9 cellular contexts compared by ENCODE assay signal in the genomic region with DNA sequence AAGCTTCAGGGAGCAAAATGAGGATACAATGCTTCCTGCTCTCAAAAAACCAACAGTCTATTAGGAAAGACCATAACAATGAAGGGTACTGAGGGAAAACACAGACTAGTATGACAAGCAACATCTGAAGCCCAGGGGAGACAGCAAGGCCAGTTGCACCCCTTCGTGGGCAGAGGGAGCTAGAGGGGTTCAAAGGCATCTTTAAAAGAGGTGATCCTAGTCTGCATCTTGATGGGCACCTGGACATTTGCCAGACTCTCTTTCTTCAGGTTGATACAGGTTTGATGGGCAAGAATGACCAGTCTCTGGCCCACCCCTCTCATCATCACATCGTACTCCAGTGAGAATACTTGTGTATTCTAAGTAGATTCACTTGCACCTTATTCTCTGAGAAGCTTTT.
DNase-seq lines count a peak whose midpoint lies in the region; ATAC-seq, FAIRE-seq and TF ChIP-seq lines count a peak whose summit lies in the region.
"Had no signal": no experiment of that assay in that cellular context is flagged by ENCODE, and none has a peak within 500 bp of the region (broad histone marks: within the 10 kb centered on the region; RNA-seq: fewer than 3 reads in every experiment).

No MANE protein-coding gene starts in this region.

- no peaks in the 10 kb centered on the region for H3K27me3 Mint-ChIP-seq in CD4-positive, alpha-beta T cell

- no peaks in the 10 kb centered on the region for H3K4me1 ChIP-seq in Peyer's patch

- H3K36me3 Mint-ChIP-seq in CD4-positive, alpha-beta T cell (ENCODE audit: low read depth), result no peaks in the 10 kb centered on the region

- POLR2A ChIA-PET in CD4-positive, alpha-beta T cell (lab: Charles Lee), result interaction anchor here (1.4 to 2.1 kb wide), 2 partner anchors 177 to 413 kb away, joined by 4 to 7 read pairs; partner anchors contain the start of gene SLC25A24

- peaks cover 57% of the 10 kb centered on the region for H3K4me1 Mint-ChIP-seq in CD4-positive, alpha-beta T cell (ENCODE audit: low read depth)

- H3K4me3 Mint-ChIP-seq in CD4-positive, alpha-beta T cell, result peak overlapping the region; percentile 71

- intact Hi-C loops in CD4-positive, alpha-beta T cell (cut with DNase I, micrococcal nuclease), result loop anchor here (5.0 to 10.0 kb wide), 4 partner anchors 108 to 858 kb away; no protein-coding TSS in a partner anchor
- intact Hi-C loops in dorsolateral prefrontal cortex (cut with DNase I), result no loop called here

- no peaks in the 10 kb centered on the region for H3K9me3 Mint-ChIP-seq in CD4-positive, alpha-beta T cell

- no peak for FAIRE-seq in urothelium cell line (lab: Jason Lieb, UNC)

- no peaks in the 10 kb centered on the region for H3K9me3 ChIP-seq in CD4-positive, alpha-beta T cell (ENCODE audit: control insufficient read depth, low read length)
- H3K9me3 ChIP-seq in Peyer's patch, result no peaks in the 10 kb centered on the region

- no peak for DNase-seq in CD4-positive, alpha-beta T cell
- DNase-seq in Peyer's patch, result peak in 2 of 3 donors; percentile 51 to 64
- peak; percentile 2 for DNase-seq in foreskin melanocyte
- DNase-seq in dorsolateral prefrontal cortex, result no peak
- DNase-seq in KG1 (lab: John Stamatoyannopoulos, UW), result no peak
- no peak for DNase-seq in urothelium cell line (ENCODE audit: low spot score)
- DNase-seq: T1000 had no signal

- TF ChIP-seq POLR2A in Peyer's patch (IDR thresholded peaks at IDR 0.05), result no peak

- peak overlapping the region; percentile 88 for H3K27ac Mint-ChIP-seq in CD4-positive, alpha-beta T cell

- no peaks in the 10 kb centered on the region for H3K36me3 ChIP-seq in Peyer's patch

- H3K27me3 ChIP-seq in CD4-positive, alpha-beta T cell (ENCODE audit: control insufficient read depth, insufficient read depth, low read length), result no peaks in the 10 kb centered on the region
- H3K27me3 ChIP-seq in Peyer's patch, result no peaks in the 10 kb centered on the region
- no peaks in the 10 kb centered on the region for H3K27me3 ChIP-seq in dorsolateral prefrontal cortex

- no peak overlapping the region for H3K4me3 ChIP-seq in Peyer's patch
- H3K4me3 ChIP-seq in dorsolateral prefrontal cortex, result no peak overlapping the region

- no peak for ATAC-seq in CD4-positive, alpha-beta T cell (ENCODE audit: poor library complexity)
- no peak for ATAC-seq in GM21423 (IDR thresholded peaks at IDR 0.05; ENCODE audit: unreplicated experiment)

- CTCF ChIA-PET in CD4-positive, alpha-beta T cell (lab: Charles Lee), result interaction anchor here (1.0 to 2.8 kb wide), 2 partner anchors 338 kb away, joined by 4 to 11 read pairs; no protein-coding TSS in a partner anchor

- no peak for TF ChIP-seq CTCF in CD4-positive, alpha-beta T cell (IDR thresholded peaks at IDR 0.05)
- TF ChIP-seq CTCF in GM12874 (IDR thresholded peaks at IDR 0.05; ENCODE audit: insufficient read depth, low read depth, low read length) (peak; percentile 32; the same call in 1 of the 2 replicates), Peyer's patch (IDR thresholded peaks at IDR 0.05) (peak in 1 of 6 experiments; percentile 28), dorsolateral prefrontal cortex (IDR thresholded peaks at IDR 0.05 in 54 of 56, conservative IDR thresholded peaks at IDR 0.05 in 2 of 56; ENCODE audit: low read depth in 1 of 56, partially characterized antibody in 56 of 56) (peak in 3 of 56 donors; percentile 11 to 21 (median 12))

- H3K27ac ChIP-seq in CD4-positive, alpha-beta T cell (ENCODE audit: low read depth, low read length), result peak overlapping the region; percentile 14
- H3K27ac ChIP-seq in Peyer's patch (peak overlapping the region in 1 of 4 donors; percentile 39), dorsolateral prefrontal cortex (no peak overlapping the region)

Comparison
In these comparisons a context has a peak if more than half of its experiments do, and no peak if none do; other contexts are left out.
1. DNase-seq: peak in Peyer's patch (2 of 3) and foreskin melanocyte (single experiment); none in CD4-positive, alpha-beta T cell (0 of 10), dorsolateral prefrontal cortex (0 of 10), KG1 (single experiment) and urothelium cell line (single experiment).
2. intact Hi-C loops: an anchor here in CD4-positive, alpha-beta T cell (5.0 to 10.0 kb wide); none called in dorsolateral prefrontal cortex.